ENCODE assay signal across 9 cellular contexts in genomic region chr4:23890369-23891063, GRCh38. TPM values are rescaled to one million over a fixed set of nuclear protein-coding genes. Genes with fewer than 3 reads are reported as not detected.
DNase-seq lines count a peak whose midpoint lies in the region; ATAC-seq and TF ChIP-seq lines count a peak whose summit lies in the region.
"Had no signal": no experiment of that assay in that cellular context is flagged by ENCODE, and none has a peak within 500 bp of the region (broad histone marks: within the 10 kb centered on the region; RNA-seq: fewer than 3 reads in every experiment).

No MANE protein-coding gene starts in this region.

- WGBS in IMR-90 (ENCODE audit: extremely low coverage in 2 of 2, insufficient read length in 1 of 2), 2 experiments, result no CpG with 5 or more reads among the region's 9 CpGs
- 9% methylated on average over 9 of the region's 9 CpGs for WGBS in liver

- no peak overlapping the region for H3K56ac ChIP-seq in IMR-90 (ENCODE audit: extremely low read depth, insufficient read depth, low read length)

- no peaks in the 10 kb centered on the region for H3K36me3 ChIP-seq in IMR-90 (ENCODE audit: control insufficient read depth, insufficient read depth, low read length)
- H3K36me3 ChIP-seq in liver (ENCODE audit: control insufficient read depth in 4 of 4, insufficient read depth in 3 of 4, low read depth in 1 of 4, low read length in 3 of 4), result no peaks in the 10 kb centered on the region
- no peaks in the 10 kb centered on the region for H3K36me3 ChIP-seq in stomach smooth muscle (ENCODE audit: control insufficient read depth in 2 of 2, insufficient read depth in 2 of 2, low read length in 2 of 2)

- H3K9ac ChIP-seq in IMR-90 (ENCODE audit: low read depth, low read length), result peak overlapping the region; percentile 19
- peak overlapping the region; percentile 92 to 97 for H3K9ac ChIP-seq in liver (ENCODE audit: low read depth in 1 of 2, low read length in 2 of 2)
- peak overlapping the region; percentile 63 to 81 for H3K9ac ChIP-seq in stomach smooth muscle (ENCODE audit: low read length in 2 of 2)

- H4K8ac ChIP-seq in IMR-90 (ENCODE audit: low read depth in 2 of 2, low read length in 2 of 2), result no peak overlapping the region

- H4K5ac ChIP-seq in IMR-90 (ENCODE audit: low read depth, low read length), result no peak overlapping the region

- peak overlapping the region; percentile 93 for H3K4me2 ChIP-seq in IMR-90 (ENCODE audit: low read depth, low read length)

- H3K4me3 ChIP-seq in IMR-90 (ENCODE audit: insufficient read depth, low read depth, low read length) (peak overlapping the region; percentile 24; the same call in 1 of the 2 replicates), choroid plexus epithelial cell (ENCODE audit: low read depth, low read length) (peak overlapping the region; percentile 4), liver (ENCODE audit: low read depth in 1 of 3, low read length in 3 of 3) (peak overlapping the region; percentile 47 to 80 (median 48)), stomach smooth muscle (ENCODE audit: low read length in 2 of 2) (peak overlapping the region; percentile 83 to 85)

- no peak overlapping the region for H2AK9ac ChIP-seq in IMR-90 (replicated peaks; ENCODE audit: low read depth, low read length, poor library complexity)

- TF ChIP-seq RAD21 in IMR-90 (IDR thresholded peaks at IDR 0.05; ENCODE audit: low read length) (no peak), liver (IDR thresholded peaks at IDR 0.05) (peak in 1 of 2 donors; percentile 21)

- CTCF ChIA-PET in IMR-90 (lab: Yijun Ruan, JAX), result interaction anchor here (0.6 to 1.1 kb wide), 5 partner anchors 9 to 286 kb away, joined by 3 to 6 read pairs (median 4); no protein-coding TSS in a partner anchor

- ATAC-seq in IMR-90 (ENCODE audit: low read depth), result peak; percentile 63

- H2AK5ac ChIP-seq in IMR-90 (ENCODE audit: low read depth, low read length), result no peak overlapping the region

- intact Hi-C loops in IMR-90 (cut with micrococcal nuclease), result no loop called here

- no peak overlapping the region for H3K14ac ChIP-seq in IMR-90 (replicated peaks; ENCODE audit: low read depth, low read length)

- H2BK5ac ChIP-seq in IMR-90 (ENCODE audit: low read depth, low read length, poor library complexity, severe bottlenecking), result no peak overlapping the region

- no peak overlapping the region for H3K23ac ChIP-seq in IMR-90 (ENCODE audit: low read depth, low read length)

- no peak for TF ChIP-seq CTCF in IMR-90 (conservative IDR thresholded peaks at IDR 0.05; ENCODE audit: low read depth, low read length)
- no peak for TF ChIP-seq CTCF in choroid plexus epithelial cell (conservative IDR thresholded peaks at IDR 0.05; ENCODE audit: low read depth, low read length)
- no peak for TF ChIP-seq CTCF in liver (IDR thresholded peaks at IDR 0.05; ENCODE audit: low read depth, low read length, missing input control)

- H2BK120ac ChIP-seq in IMR-90 (ENCODE audit: low read depth, low read length), result no peak overlapping the region

- no peak overlapping the region for H4K91ac ChIP-seq in IMR-90 (ENCODE audit: insufficient read depth, low read depth, low read length)

- in situ Hi-C loops in IMR-90 (cut with MboI; ENCODE audit: low sequenced_read_pairs), result no loop called here

- H3K27me3 ChIP-seq in IMR-90 (ENCODE audit: control insufficient read depth, insufficient read depth, low read length), result no peaks in the 10 kb centered on the region
- no peaks in the 10 kb centered on the region for H3K27me3 ChIP-seq in liver (ENCODE audit: control insufficient read depth in 4 of 4, insufficient read depth in 4 of 4, low read length in 3 of 4)
- no peaks in the 10 kb centered on the region for H3K27me3 ChIP-seq in stomach smooth muscle (ENCODE audit: control insufficient read depth in 1 of 2, insufficient read depth in 2 of 2, low read length in 2 of 2)

- H3K9me1 ChIP-seq in IMR-90 (ENCODE audit: insufficient read depth, low read length), result no peaks in the 10 kb centered on the region; the same call in 1 of the 2 replicates

- POLR2A ChIA-PET in IMR-90 (lab: Charles Lee; ENCODE audit: unreplicated experiment), result interaction anchor here (0.7 to 0.8 kb wide), 3 partner anchors 35 to 152 kb away, joined by 3 to 28 read pairs (median 9); no protein-coding TSS in a partner anchor

- dilution Hi-C loops in IMR-90 (cut with HindIII; ENCODE audit: low sequenced_read_pairs, unreplicated experiment), result no loop called here

- no peak overlapping the region for H3K4ac ChIP-seq in IMR-90 (ENCODE audit: low read depth, low read length)

- no peak overlapping the region for H3K18ac ChIP-seq in IMR-90 (ENCODE audit: low read depth, low read length)

- no peak overlapping the region for H2AFZ ChIP-seq in IMR-90 (replicated peaks; ENCODE audit: low read length, poor library complexity)

- H3K4me1 ChIP-seq in IMR-90 (ENCODE audit: control insufficient read depth, insufficient read depth, low read length) (peaks cover 4% of the 10 kb centered on the region), liver (ENCODE audit: control insufficient read depth in 4 of 4, insufficient read depth in 4 of 4, low read length in 3 of 4) (peaks cover 3 to 25% (median 8%) of the 10 kb centered on the region in 4 donors), stomach smooth muscle (ENCODE audit: control insufficient read depth, insufficient read depth, low read length) (peaks cover 13% of the 10 kb centered on the region)

- BruUV-seq in IMR-90 (replicated peaks; lab: Mats Ljungman, UMichigan), result no TSS peak

- no peaks in the 10 kb centered on the region for H3K79me1 ChIP-seq in IMR-90 (ENCODE audit: low read depth in 1 of 2, low read length in 2 of 2)

- no peak for TF ChIP-seq POLR2A in IMR-90 (IDR thresholded peaks at IDR 0.05; ENCODE audit: low read depth, low read length)

- DNase-seq in IMR-90 (no peak), choroid plexus epithelial cell (ENCODE audit: low read depth) (peak; percentile 11), NOMO-1 (lab: John Stamatoyannopoulos, UW; ENCODE audit: unreplicated experiment in 2 of 2) (no peak), NCI-H524 (lab: John Stamatoyannopoulos, UW) (no peak), DMS153 treated with DMSO at 0.1 percent for 48 hours (lab: John Stamatoyannopoulos, UW; ENCODE audit: unreplicated experiment) (no peak)
- DNase-seq in activated T-cell treated with anti-CD3 and anti-CD28 coated beads, Interleukin-2, amount 50 U/mL, for 1 hour, result no peak
- DNase-seq: stimulated activated CD4-positive, alpha-beta T cell treated with anti-CD3 and anti-CD28 coated beads, Interleukin-12 subunit alpha, Interleukin-12 subunit beta, amount 100 ng/mL, for 4 hours had no signal

- no peak overlapping the region for H2BK15ac ChIP-seq in IMR-90 (ENCODE audit: low read depth, low read length)

- H3K27ac ChIP-seq in IMR-90 (ENCODE audit: insufficient read depth, low read length) (no peak overlapping the region), liver (ENCODE audit: low read depth in 1 of 2, low read length in 2 of 2) (peak overlapping the region; percentile 88 to 91), stomach smooth muscle (ENCODE audit: low read length) (peak overlapping the region; percentile 81)

- H4K20me1 ChIP-seq in IMR-90 (ENCODE audit: insufficient read depth, low read length), result no peaks in the 10 kb centered on the region

- H3K9me3 ChIP-seq in IMR-90 (ENCODE audit: control insufficient read depth, insufficient read depth, low read length) (no peaks in the 10 kb centered on the region), liver (ENCODE audit: control insufficient read depth in 4 of 4, low read length in 3 of 4) (no peaks in the 10 kb centered on the region), stomach smooth muscle (ENCODE audit: control insufficient read depth in 2 of 2, low read length in 2 of 2) (no peaks in the 10 kb centered on the region)

- H2BK20ac ChIP-seq in IMR-90 (ENCODE audit: low read depth, low read length), result no peak overlapping the region

TF ChIP-seq in IMR-90, 13 proteins besides CTCF, POLR2A, EP300 and RAD21 (continues in another document):
- no peak for TF ChIP-seq RCOR1 (IDR thresholded peaks at IDR 0.05; ENCODE audit: insufficient replicate concordance, low read length)
- no peak for TF ChIP-seq RFX5 (IDR thresholded peaks at IDR 0.05; ENCODE audit: low read depth, low read length)
- TF ChIP-seq CHD1 (IDR thresholded peaks at IDR 0.05; ENCODE audit: low read depth, low read length), result no peak
- TF ChIP-seq MAZ (IDR thresholded peaks at IDR 0.05; ENCODE audit: borderline replicate concordance, low read depth, low read length), result no peak
- no peak for TF ChIP-seq ELK1 (IDR thresholded peaks at IDR 0.05; ENCODE audit: borderline replicate concordance, low read depth, low read length)

TF ChIP-seq in liver, 16 proteins besides CTCF, POLR2A, EP300 and RAD21 (continues in another document):
- no peak for TF ChIP-seq HNF4G (IDR thresholded peaks at IDR 0.05)
- no peak for TF ChIP-seq TAF1 (conservative IDR thresholded peaks at IDR 0.05)
- no peak for TF ChIP-seq ZBTB33 (IDR thresholded peaks at IDR 0.05)
- TF ChIP-seq NR2F2 (IDR thresholded peaks at IDR 0.05), result no peak
- no peak for TF ChIP-seq EGR1 (IDR thresholded peaks at IDR 0.05; ENCODE audit: low read depth in 2 of 2)
- TF ChIP-seq RXRA (IDR thresholded peaks at IDR 0.05), result peak in 1 of 2 donors; percentile 37
- peak; percentile 74 for TF ChIP-seq YY1 (IDR thresholded peaks at IDR 0.05)
- peak in 1 of 2 donors; percentile 33 for TF ChIP-seq HNF4A (conservative IDR thresholded peaks at IDR 0.05)

RNA-seq across cellular contexts. Expression of gene PPARGC1A, which starts 0.7 kb away (rescaled TPM):
- total RNA-seq in IMR-90 (2012; rRNA removed) (under 0.01 TPM in 2 replicates), liver (10 to 100 TPM in 1 of 2 donors, 1 to 10 TPM in 1; 7.7 to 34.6 TPM)
- polyA plus RNA-seq in IMR-90 (2012; rRNA removed) (0.03 TPM in 2 replicates), liver (10 to 100 TPM; 13.5 to 19.0 TPM)
- 0.01 TPM in 1 of 2 replicates, not detected in the other for polyA plus RNA-seq in IMR-90 (2012; cell fraction: cytosol; rRNA removed)
- polyA plus RNA-seq in IMR-90 (2012; cell fraction: nucleus; rRNA removed; ENCODE audit: low replicate concordance), result 0.25 TPM in 1 of 2 replicates, not detected in the other

Comparison
In these comparisons a context has a peak if more than half of its experiments do, and no peak if none do; other contexts are left out.
1. H3K4me3 ChIP-seq: peak in every context shown above with its lines; median percentile 84 in stomach smooth muscle; 48 in liver; 24 in IMR-90; 4 in choroid plexus epithelial cell.
2. H3K9ac ChIP-seq: peak in every context shown above with its lines; median percentile 94 in liver; 72 in stomach smooth muscle; 19 in IMR-90.